8 cellular contexts compared by ENCODE assay signal in genomic region chr19:12681074-12681987, GRCh38. TPM values are rescaled to one million over a fixed set of nuclear protein-coding genes. Genes with fewer than 3 reads are reported as not detected.
DNase-seq lines count a peak whose midpoint lies in the region; ATAC-seq, FAIRE-seq and TF ChIP-seq lines count a peak whose summit lies in the region.

DHPS (minus strand) TSS chr19:12681880; CDS start chr19:12681766, 114 bp downstream.

- H2AFZ ChIP-seq in astrocyte (ENCODE audit: low read depth, low read length) = peak within 1 kb of the TSS; percentile 90

- intact Hi-C loops in aorta (cut with DNase I) = loop anchor here (2.0 to 5.0 kb wide), 2 partner anchors 41 to 126 kb away; partner anchors contain the start of genes RNASEH2A (in 1 of the 2) and TNPO2 (in 1 of the 2)

- H3K27ac ChIP-seq in astrocyte (ENCODE audit: low read depth, low read length) (peak within 1 kb of the TSS; percentile 95), rectal smooth muscle tissue (ENCODE audit: low read depth, low read length) (peak within 1 kb of the TSS; percentile 98), aorta (ENCODE audit: low read depth in 1 of 2, low read length in 2 of 2) (peak within 1 kb of the TSS; percentile 53 to 84)

- H3K4me1 ChIP-seq in astrocyte (ENCODE audit: insufficient read depth, low read length) = no peaks in the 10 kb centered on the region
- H3K4me1 ChIP-seq in rectal smooth muscle tissue (ENCODE audit: control insufficient read depth, insufficient read depth, low read length) = no peaks in the 10 kb centered on the region
- H3K4me1 ChIP-seq in aorta (ENCODE audit: control insufficient read depth in 1 of 2, insufficient read depth in 2 of 2, low read length in 2 of 2) = no peaks in the 10 kb centered on the region

- FAIRE-seq in astrocyte (lab: Jason Lieb, UNC) = no peak

- TF ChIP-seq CTCF in astrocyte (IDR thresholded peaks at IDR 0.05; ENCODE audit: insufficient read depth, low read depth, low read length) = no peak

- peak within 1 kb of the TSS; percentile 93 for H3K4me3 Mint-ChIP-seq in astrocyte (ENCODE audit: unreplicated experiment)

- ATAC-seq in GM18499 (IDR thresholded peaks at IDR 0.05; ENCODE audit: insufficient read depth, unreplicated experiment) = peak; percentile 46
- ATAC-seq in HG02970 (IDR thresholded peaks at IDR 0.05; ENCODE audit: low FRiP score, unreplicated experiment) = peak; percentile 69
- peak; percentile 96 for ATAC-seq in aorta (ENCODE audit: low FRiP score)

- H3K4me2 ChIP-seq in astrocyte (ENCODE audit: low read length) = peak within 1 kb of the TSS; percentile 93

- H3K27me3 ChIP-seq in astrocyte (ENCODE audit: insufficient read depth, low read length) (no peaks in the 10 kb centered on the region), rectal smooth muscle tissue (ENCODE audit: control insufficient read depth, insufficient read depth, low read length) (no peaks in the 10 kb centered on the region), aorta (ENCODE audit: control insufficient read depth in 1 of 2, insufficient read depth in 2 of 2, low read length in 1 of 2) (no peaks in the 10 kb centered on the region)

- peak; percentile 98 for DNase-seq in NCI-H2029 (lab: John Stamatoyannopoulos, UW)
- peak; percentile 88 for DNase-seq in T-helper 22 cell (ENCODE audit: low read depth)
- peak; percentile 96 for DNase-seq in astrocyte (ENCODE audit: low read depth)
- peak; percentile 97 for DNase-seq in hepatic stellate cell (ENCODE audit: low spot score)
- peak; percentile 94 to 95 for DNase-seq in aorta

- H3K36me3 ChIP-seq in astrocyte (ENCODE audit: insufficient read depth, low read length) (peaks cover 6% of the 10 kb centered on the region), rectal smooth muscle tissue (ENCODE audit: control insufficient read depth, insufficient read depth, low read length) (peaks cover 19% of the 10 kb centered on the region), aorta (ENCODE audit: control insufficient read depth in 1 of 2, insufficient read depth in 2 of 2, low read length in 1 of 2) (no peaks in the 10 kb centered on the region)

- peak within 1 kb of the TSS; percentile 84 for H3K4me3 ChIP-seq in astrocyte (ENCODE audit: insufficient read depth, low read depth, low read length)
- H3K4me3 ChIP-seq in rectal smooth muscle tissue (ENCODE audit: low read length) = peak within 1 kb of the TSS; percentile 100
- H3K4me3 ChIP-seq in aorta (ENCODE audit: low read length in 2 of 2) = peak within 1 kb of the TSS; percentile 83 to 96

- H3K27ac Mint-ChIP-seq in astrocyte (ENCODE audit: unreplicated experiment) = peak within 1 kb of the TSS; percentile 76

- H3K36me3 Mint-ChIP-seq in astrocyte (ENCODE audit: low read depth, unreplicated experiment) = peaks cover 7% of the 10 kb centered on the region

- H3K27me3 Mint-ChIP-seq in astrocyte (ENCODE audit: low read depth, unreplicated experiment) = no peaks in the 10 kb centered on the region

- peaks cover 18% of the 10 kb centered on the region for H3K79me2 ChIP-seq in astrocyte (ENCODE audit: insufficient read depth, low read length)

- H4K20me1 ChIP-seq in astrocyte (ENCODE audit: insufficient read depth, low read length) = peaks cover 15% of the 10 kb centered on the region

- 0% methylated on average over 68 of the region's 68 CpGs for WGBS in aorta, 2 donors

- H3K9ac ChIP-seq in astrocyte (ENCODE audit: low read length) = peak within 1 kb of the TSS; percentile 97
- H3K9ac ChIP-seq in rectal smooth muscle tissue (ENCODE audit: low read length) = peak within 1 kb of the TSS; percentile 92

- no peaks in the 10 kb centered on the region for H3K4me1 Mint-ChIP-seq in astrocyte (ENCODE audit: low read depth, unreplicated experiment)

- H3K9me3 ChIP-seq in astrocyte (ENCODE audit: insufficient read depth, low read depth, low read length) = no peaks in the 10 kb centered on the region
- no peaks in the 10 kb centered on the region for H3K9me3 ChIP-seq in aorta (ENCODE audit: control insufficient read depth, low read length)

- no peaks in the 10 kb centered on the region for H3K9me3 Mint-ChIP-seq in astrocyte (ENCODE audit: unreplicated experiment)

RNA-seq across cellular contexts. Expression of gene DHPS, which starts in this region (rescaled TPM):
- total RNA-seq in astrocyte (43.4 and 47.6 TPM in 2 replicates), aorta (10 to 100 TPM; 50.1 to 74.0 TPM)
- 10 to 100 TPM; 42.7 to 94.8 TPM for polyA plus RNA-seq in aorta

Comparison
In these comparisons a context has a peak if more than half of its experiments do, and no peak if none do; other contexts are left out.
1. Peak in every context shown above with its lines: DNase-seq, ATAC-seq, H3K4me3 ChIP-seq and H3K27ac ChIP-seq.
2. ATAC-seq: peak in every context shown above with its lines; median percentile 96 in aorta; 69 in HG02970; 46 in GM18499.